ENCODE assay signal across 1 cellular context in the genomic region with DNA sequence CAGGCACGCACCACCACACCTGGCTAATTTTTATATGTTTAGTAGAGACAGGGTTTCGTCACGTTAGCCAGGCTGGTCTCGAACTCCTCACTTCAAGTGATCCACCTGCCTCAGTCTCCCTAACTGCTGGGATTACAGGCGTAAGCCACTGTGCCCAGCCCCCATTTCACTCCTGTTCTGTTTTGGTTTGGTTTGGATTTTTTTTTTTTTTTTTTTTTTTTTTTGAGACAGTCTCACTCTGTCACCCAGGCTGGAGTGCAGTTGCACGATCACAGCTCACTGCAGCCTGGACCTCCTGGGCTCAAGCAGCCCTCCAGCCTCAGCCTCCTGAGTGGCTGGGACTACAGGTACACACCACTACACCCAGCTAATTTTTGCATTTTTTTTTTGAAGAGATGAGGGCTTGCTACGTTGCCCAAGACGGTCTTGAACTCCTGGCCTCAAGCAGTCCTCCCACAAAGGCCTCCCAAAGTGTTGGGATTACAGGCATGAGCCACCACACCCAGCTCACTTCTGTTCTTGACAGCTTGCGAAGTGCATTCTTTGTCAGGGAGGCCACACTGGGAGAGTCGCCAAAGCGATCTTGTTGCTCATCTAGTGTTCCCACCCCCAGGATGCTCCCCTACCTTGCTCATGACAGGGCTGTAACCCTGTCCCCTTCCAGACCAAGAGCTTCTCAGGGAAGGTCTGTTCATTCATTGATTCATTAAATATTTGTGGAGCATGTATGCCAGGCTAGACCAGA.
TF ChIP-seq lines count a peak whose summit lies in the region.

No MANE protein-coding gene starts in this region.

TF ChIP-seq in H1, 55 proteins besides CTCF, POLR2A, EP300 and RAD21:
- TF ChIP-seq, protein P1, sequence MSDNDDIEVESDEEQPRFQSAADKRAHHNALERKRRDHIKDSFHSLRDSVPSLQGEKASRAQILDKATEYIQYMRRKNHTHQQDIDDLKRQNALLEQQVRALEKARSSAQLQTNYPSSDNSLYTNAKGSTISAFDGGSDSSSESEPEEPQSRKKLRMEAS (IDR thresholded peaks at IDR 0.05): no peak
- TF ChIP-seq, protein P2, sequence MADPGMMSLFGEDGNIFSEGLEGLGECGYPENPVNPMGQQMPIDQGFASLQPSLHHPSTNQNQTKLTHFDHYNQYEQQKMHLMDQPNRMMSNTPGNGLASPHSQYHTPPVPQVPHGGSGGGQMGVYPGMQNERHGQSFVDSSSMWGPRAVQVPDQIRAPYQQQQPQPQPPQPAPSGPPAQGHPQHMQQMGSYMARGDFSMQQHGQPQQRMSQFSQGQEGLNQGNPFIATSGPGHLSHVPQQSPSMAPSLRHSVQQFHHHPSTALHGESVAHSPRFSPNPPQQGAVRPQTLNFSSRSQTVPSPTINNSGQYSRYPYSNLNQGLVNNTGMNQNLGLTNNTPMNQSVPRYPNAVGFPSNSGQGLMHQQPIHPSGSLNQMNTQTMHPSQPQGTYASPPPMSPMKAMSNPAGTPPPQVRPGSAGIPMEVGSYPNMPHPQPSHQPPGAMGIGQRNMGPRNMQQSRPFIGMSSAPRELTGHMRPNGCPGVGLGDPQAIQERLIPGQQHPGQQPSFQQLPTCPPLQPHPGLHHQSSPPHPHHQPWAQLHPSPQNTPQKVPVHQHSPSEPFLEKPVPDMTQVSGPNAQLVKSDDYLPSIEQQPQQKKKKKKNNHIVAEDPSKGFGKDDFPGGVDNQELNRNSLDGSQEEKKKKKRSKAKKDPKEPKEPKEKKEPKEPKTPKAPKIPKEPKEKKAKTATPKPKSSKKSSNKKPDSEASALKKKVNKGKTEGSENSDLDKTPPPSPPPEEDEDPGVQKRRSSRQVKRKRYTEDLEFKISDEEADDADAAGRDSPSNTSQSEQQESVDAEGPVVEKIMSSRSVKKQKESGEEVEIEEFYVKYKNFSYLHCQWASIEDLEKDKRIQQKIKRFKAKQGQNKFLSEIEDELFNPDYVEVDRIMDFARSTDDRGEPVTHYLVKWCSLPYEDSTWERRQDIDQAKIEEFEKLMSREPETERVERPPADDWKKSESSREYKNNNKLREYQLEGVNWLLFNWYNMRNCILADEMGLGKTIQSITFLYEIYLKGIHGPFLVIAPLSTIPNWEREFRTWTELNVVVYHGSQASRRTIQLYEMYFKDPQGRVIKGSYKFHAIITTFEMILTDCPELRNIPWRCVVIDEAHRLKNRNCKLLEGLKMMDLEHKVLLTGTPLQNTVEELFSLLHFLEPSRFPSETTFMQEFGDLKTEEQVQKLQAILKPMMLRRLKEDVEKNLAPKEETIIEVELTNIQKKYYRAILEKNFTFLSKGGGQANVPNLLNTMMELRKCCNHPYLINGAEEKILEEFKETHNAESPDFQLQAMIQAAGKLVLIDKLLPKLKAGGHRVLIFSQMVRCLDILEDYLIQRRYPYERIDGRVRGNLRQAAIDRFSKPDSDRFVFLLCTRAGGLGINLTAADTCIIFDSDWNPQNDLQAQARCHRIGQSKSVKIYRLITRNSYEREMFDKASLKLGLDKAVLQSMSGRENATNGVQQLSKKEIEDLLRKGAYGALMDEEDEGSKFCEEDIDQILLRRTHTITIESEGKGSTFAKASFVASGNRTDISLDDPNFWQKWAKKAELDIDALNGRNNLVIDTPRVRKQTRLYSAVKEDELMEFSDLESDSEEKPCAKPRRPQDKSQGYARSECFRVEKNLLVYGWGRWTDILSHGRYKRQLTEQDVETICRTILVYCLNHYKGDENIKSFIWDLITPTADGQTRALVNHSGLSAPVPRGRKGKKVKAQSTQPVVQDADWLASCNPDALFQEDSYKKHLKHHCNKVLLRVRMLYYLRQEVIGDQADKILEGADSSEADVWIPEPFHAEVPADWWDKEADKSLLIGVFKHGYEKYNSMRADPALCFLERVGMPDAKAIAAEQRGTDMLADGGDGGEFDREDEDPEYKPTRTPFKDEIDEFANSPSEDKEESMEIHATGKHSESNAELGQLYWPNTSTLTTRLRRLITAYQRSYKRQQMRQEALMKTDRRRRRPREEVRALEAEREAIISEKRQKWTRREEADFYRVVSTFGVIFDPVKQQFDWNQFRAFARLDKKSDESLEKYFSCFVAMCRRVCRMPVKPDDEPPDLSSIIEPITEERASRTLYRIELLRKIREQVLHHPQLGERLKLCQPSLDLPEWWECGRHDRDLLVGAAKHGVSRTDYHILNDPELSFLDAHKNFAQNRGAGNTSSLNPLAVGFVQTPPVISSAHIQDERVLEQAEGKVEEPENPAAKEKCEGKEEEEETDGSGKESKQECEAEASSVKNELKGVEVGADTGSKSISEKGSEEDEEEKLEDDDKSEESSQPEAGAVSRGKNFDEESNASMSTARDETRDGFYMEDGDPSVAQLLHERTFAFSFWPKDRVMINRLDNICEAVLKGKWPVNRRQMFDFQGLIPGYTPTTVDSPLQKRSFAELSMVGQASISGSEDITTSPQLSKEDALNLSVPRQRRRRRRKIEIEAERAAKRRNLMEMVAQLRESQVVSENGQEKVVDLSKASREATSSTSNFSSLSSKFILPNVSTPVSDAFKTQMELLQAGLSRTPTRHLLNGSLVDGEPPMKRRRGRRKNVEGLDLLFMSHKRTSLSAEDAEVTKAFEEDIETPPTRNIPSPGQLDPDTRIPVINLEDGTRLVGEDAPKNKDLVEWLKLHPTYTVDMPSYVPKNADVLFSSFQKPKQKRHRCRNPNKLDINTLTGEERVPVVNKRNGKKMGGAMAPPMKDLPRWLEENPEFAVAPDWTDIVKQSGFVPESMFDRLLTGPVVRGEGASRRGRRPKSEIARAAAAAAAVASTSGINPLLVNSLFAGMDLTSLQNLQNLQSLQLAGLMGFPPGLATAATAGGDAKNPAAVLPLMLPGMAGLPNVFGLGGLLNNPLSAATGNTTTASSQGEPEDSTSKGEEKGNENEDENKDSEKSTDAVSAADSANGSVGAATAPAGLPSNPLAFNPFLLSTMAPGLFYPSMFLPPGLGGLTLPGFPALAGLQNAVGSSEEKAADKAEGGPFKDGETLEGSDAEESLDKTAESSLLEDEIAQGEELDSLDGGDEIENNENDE (IDR thresholded peaks at IDR 0.05; ENCODE audit: insufficient replicate concordance, low read length): no peak
- TF ChIP-seq SIRT6 (IDR thresholded peaks at IDR 0.05; ENCODE audit: low read length) (no peak), JUND (IDR thresholded peaks at IDR 0.05; ENCODE audit: low read length) (no peak), ASH2L (IDR thresholded peaks at IDR 0.05; ENCODE audit: low read length) (no peak), GABPA (IDR thresholded peaks at IDR 0.05; ENCODE audit: borderline replicate concordance, insufficient read depth, low read length) (no peak), TAF1 (IDR thresholded peaks at IDR 0.05; ENCODE audit: low read depth, low read length) (no peak), RBBP5 (IDR thresholded peaks at IDR 0.05; ENCODE audit: borderline replicate concordance, low read depth, low read length) (no peak), SIX5 (IDR thresholded peaks at IDR 0.05; ENCODE audit: low read depth, low read length) (no peak), CBX8 (IDR thresholded peaks at IDR 0.05; ENCODE audit: borderline replicate concordance, low read depth, low read length) (no peak), HDAC2 (IDR thresholded peaks at IDR 0.05; ENCODE audit: borderline replicate concordance in 1 of 2, low read depth in 2 of 2, low read length in 2 of 2) (no peak), YY1 (IDR thresholded peaks at IDR 0.05; ENCODE audit: low read depth, low read length) (no peak), CTBP2 (IDR thresholded peaks at IDR 0.05; ENCODE audit: borderline replicate concordance, insufficient read depth, insufficient read length, low read length) (no peak), SP2 (IDR thresholded peaks at IDR 0.05; ENCODE audit: low read length) (no peak), PHF8 (conservative IDR thresholded peaks at IDR 0.05; ENCODE audit: low read depth, low read length) (no peak), CBX5 (IDR thresholded peaks at IDR 0.05; ENCODE audit: low read depth, low read length) (no peak)
- TF ChIP-seq, protein P3, sequence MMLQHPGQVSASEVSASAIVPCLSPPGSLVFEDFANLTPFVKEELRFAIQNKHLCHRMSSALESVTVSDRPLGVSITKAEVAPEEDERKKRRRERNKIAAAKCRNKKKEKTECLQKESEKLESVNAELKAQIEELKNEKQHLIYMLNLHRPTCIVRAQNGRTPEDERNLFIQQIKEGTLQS (IDR thresholded peaks at IDR 0.05; ENCODE audit: insufficient read depth, low read depth, low read length): no peak
